1 cellular context compared by ENCODE assay signal in genomic region chrX:129678881-129679195, GRCh38.
TF ChIP-seq lines count a peak whose summit lies in the region.

No MANE protein-coding gene starts in this region.

TF ChIP-seq in K562, 482 proteins besides CTCF, POLR2A, EP300 and RAD21:
- TF ChIP-seq MAFG (tag; conservative IDR thresholded peaks at IDR 0.05) = peak; percentile 19; the same call in 1 of the 2 replicates
- peak; percentile 41; the same call in 1 of the 2 replicates for TF ChIP-seq C11orf30 (IDR thresholded peaks at IDR 0.05; ENCODE audit: low read depth)
- 0 out of 2 replicates have a peak, but pooled peaks have one; percentile 17 for TF ChIP-seq MAFF (IDR thresholded peaks at IDR 0.05; ENCODE audit: low read length)
- peak; percentile 57 for TF ChIP-seq ZNF316 (IDR thresholded peaks at IDR 0.05)
- no peak for TF ChIP-seq ZNF324 (CRISPR knock-in tag; IDR thresholded peaks at IDR 0.05)
- TF ChIP-seq, protein P1, sequence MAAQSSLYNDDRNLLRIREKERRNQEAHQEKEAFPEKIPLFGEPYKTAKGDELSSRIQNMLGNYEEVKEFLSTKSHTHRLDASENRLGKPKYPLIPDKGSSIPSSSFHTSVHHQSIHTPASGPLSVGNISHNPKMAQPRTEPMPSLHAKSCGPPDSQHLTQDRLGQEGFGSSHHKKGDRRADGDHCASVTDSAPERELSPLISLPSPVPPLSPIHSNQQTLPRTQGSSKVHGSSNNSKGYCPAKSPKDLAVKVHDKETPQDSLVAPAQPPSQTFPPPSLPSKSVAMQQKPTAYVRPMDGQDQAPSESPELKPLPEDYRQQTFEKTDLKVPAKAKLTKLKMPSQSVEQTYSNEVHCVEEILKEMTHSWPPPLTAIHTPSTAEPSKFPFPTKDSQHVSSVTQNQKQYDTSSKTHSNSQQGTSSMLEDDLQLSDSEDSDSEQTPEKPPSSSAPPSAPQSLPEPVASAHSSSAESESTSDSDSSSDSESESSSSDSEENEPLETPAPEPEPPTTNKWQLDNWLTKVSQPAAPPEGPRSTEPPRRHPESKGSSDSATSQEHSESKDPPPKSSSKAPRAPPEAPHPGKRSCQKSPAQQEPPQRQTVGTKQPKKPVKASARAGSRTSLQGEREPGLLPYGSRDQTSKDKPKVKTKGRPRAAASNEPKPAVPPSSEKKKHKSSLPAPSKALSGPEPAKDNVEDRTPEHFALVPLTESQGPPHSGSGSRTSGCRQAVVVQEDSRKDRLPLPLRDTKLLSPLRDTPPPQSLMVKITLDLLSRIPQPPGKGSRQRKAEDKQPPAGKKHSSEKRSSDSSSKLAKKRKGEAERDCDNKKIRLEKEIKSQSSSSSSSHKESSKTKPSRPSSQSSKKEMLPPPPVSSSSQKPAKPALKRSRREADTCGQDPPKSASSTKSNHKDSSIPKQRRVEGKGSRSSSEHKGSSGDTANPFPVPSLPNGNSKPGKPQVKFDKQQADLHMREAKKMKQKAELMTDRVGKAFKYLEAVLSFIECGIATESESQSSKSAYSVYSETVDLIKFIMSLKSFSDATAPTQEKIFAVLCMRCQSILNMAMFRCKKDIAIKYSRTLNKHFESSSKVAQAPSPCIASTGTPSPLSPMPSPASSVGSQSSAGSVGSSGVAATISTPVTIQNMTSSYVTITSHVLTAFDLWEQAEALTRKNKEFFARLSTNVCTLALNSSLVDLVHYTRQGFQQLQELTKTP (IDR thresholded peaks at IDR 0.05; ENCODE audit: low read depth in 1 of 2, partially characterized antibody in 2 of 2) = no peak
TF ChIP-seq in K562: peak in this region for 4.
